In genomic region chr19:50377051-50377441, GRCh38 we compare ENCODE assay signal across 9 cellular contexts. TPM values are rescaled to one million over a fixed set of nuclear protein-coding genes. Genes with fewer than 3 reads are reported as not detected.
DNase-seq lines count a peak whose midpoint lies in the region; ATAC-seq, FAIRE-seq and TF ChIP-seq lines count a peak whose summit lies in the region.
"Had no signal": no experiment of that assay in that cellular context is flagged by ENCODE, and none has a peak within 500 bp of the region (broad histone marks: within the 10 kb centered on the region; RNA-seq: fewer than 3 reads in every experiment).

No MANE protein-coding gene starts in this region.

- intact Hi-C loops in aorta (cut with DNase I): no loop called here

- WGBS in aorta, 2 donors: 34 to 41% methylated on average over 7 of the region's 7 CpGs

- TF ChIP-seq CTCF in BE2C (IDR thresholded peaks at IDR 0.05; ENCODE audit: low read depth, low read length): no peak
- no peak for TF ChIP-seq CTCF in bronchial epithelial cell (IDR thresholded peaks at IDR 0.05; ENCODE audit: insufficient read depth, low read length, severe bottlenecking)

- H3K9me3 Mint-ChIP-seq in naive B cell: peaks cover 0 to 2% (median 0%) of the 10 kb centered on the region in 7 donors

- H3K27me3 Mint-ChIP-seq in naive B cell: no peaks in the 10 kb centered on the region

- H3K36me3 Mint-ChIP-seq in naive B cell: peaks cover 9 to 46% of the 10 kb centered on the region in 2 donors

- H3K27me3 ChIP-seq in BE2C (no peaks in the 10 kb centered on the region), bronchial epithelial cell (ENCODE audit: control insufficient read depth, insufficient read depth, low read length) (no peaks in the 10 kb centered on the region), aorta (ENCODE audit: control insufficient read depth in 1 of 2, insufficient read depth in 2 of 2, low read length in 1 of 2) (no peaks in the 10 kb centered on the region)

- ATAC-seq in HG02678 (IDR thresholded peaks at IDR 0.05; ENCODE audit: unreplicated experiment) (peak; percentile 16), naive B cell (ENCODE audit: low read depth in 2 of 2) (peak; percentile 4 to 6), aorta (ENCODE audit: low FRiP score) (peak; percentile 4)

- H3K4me3 Mint-ChIP-seq in naive B cell: peak overlapping the region; percentile 63 to 100 (median 97)

- H3K9me3 ChIP-seq in BE2C: no peaks in the 10 kb centered on the region
- H3K9me3 ChIP-seq in aorta (ENCODE audit: control insufficient read depth, low read length): no peaks in the 10 kb centered on the region

- peak overlapping the region; percentile 16; the same call in 1 of the 2 replicates for H3K4me3 ChIP-seq in BE2C (ENCODE audit: low read depth, low read length)
- H3K4me3 ChIP-seq in bronchial epithelial cell (ENCODE audit: low read depth, low read length): no peak overlapping the region
- no peak overlapping the region for H3K4me3 ChIP-seq in aorta (ENCODE audit: low read length in 2 of 2)

- H3K4me1 ChIP-seq in BE2C (no peaks in the 10 kb centered on the region), aorta (ENCODE audit: control insufficient read depth in 1 of 2, insufficient read depth in 2 of 2, low read length in 2 of 2) (no peaks in the 10 kb centered on the region)

- no peak overlapping the region for H3K27ac ChIP-seq in aorta (ENCODE audit: low read depth in 1 of 2, low read length in 2 of 2)

- H3K27ac Mint-ChIP-seq in naive B cell: peak overlapping the region; percentile 76 to 100 (median 93)

- peaks cover 26 to 41% (median 37%) of the 10 kb centered on the region in 3 donors for H3K4me1 Mint-ChIP-seq in naive B cell

- DNase-seq in BE2C (no peak), SW480 (ENCODE audit: low spot score) (peak; percentile 63), bronchial epithelial cell (ENCODE audit: low read depth) (peak; percentile 19), naive B cell (no peak), aorta (no peak), HuH-7.5 (ENCODE audit: low spot score) (no peak), MV-4-11 (lab: John Stamatoyannopoulos, UW) (no peak)

- no peak for FAIRE-seq in bronchial epithelial cell (lab: Jason Lieb, UNC)

- H3K36me3 ChIP-seq in BE2C (peaks cover 28% of the 10 kb centered on the region), bronchial epithelial cell (ENCODE audit: control insufficient read depth, insufficient read depth, low read length) (peaks cover 34% of the 10 kb centered on the region), aorta (ENCODE audit: control insufficient read depth in 1 of 2, insufficient read depth in 2 of 2, low read length in 1 of 2) (peaks cover 0 to 14% of the 10 kb centered on the region in 2 donors)

RNA-seq across cellular contexts. Expression of gene NR1H2, which starts 0.8 kb away (rescaled TPM):
- polyA plus RNA-seq in BE2C (2012; ENCODE audit: insufficient read depth, insufficient read length, low read depth): 65.7 TPM
- total RNA-seq in bronchial epithelial cell: 44.2 and 71.9 TPM in 2 replicates
- polyA plus RNA-seq in naive B cell (ENCODE audit: low read depth in 6 of 6): 100 to 1,000 TPM in 1 of 6 donors, 10 to 100 TPM in 5; 70.9 to 115 (median 76.1) TPM
- total RNA-seq in aorta: 10 to 100 TPM; 82.6 to 91.0 TPM
- polyA plus RNA-seq in aorta: 100 to 1,000 TPM in 1 of 2 donors, 10 to 100 TPM in 1; 53.5 to 126 TPM

RNA-seq across cellular contexts. Expression of gene POLD1, which starts 7.1 kb away (rescaled TPM):
- 20.8 TPM for polyA plus RNA-seq in BE2C (2012; ENCODE audit: insufficient read depth, insufficient read length, low read depth)
- total RNA-seq in bronchial epithelial cell (22.5 and 28.4 TPM in 2 replicates), aorta (10 to 100 TPM; 13.2 to 26.9 TPM)
- polyA plus RNA-seq in naive B cell (ENCODE audit: low read depth in 6 of 6) (10 to 100 TPM; 22.9 to 46.7 (median 32.1) TPM), aorta (10 to 100 TPM in 1 of 2 donors, 1 to 10 TPM in 1; 5.4 to 27.7 TPM)

RNA-seq across cellular contexts. Expression of gene NAPSA, which starts 11.6 kb away (rescaled TPM):
- polyA plus RNA-seq in BE2C (2012; ENCODE audit: insufficient read depth, insufficient read length, low read depth): 1.6 TPM
- 0.26 TPM in 2 replicates for total RNA-seq in bronchial epithelial cell
- 1 to 10 TPM in 3 of 6 donors, under 1 TPM in 2, not detected in 1; 0.38 to 1.8 (median 1.1) TPM for polyA plus RNA-seq in naive B cell (ENCODE audit: low read depth in 6 of 6)
- total RNA-seq in aorta: 1 to 10 TPM in 1 of 2 donors, under 1 TPM in 1; 0.52 to 1.5 TPM
- 1 to 10 TPM; 1.1 to 1.6 TPM for polyA plus RNA-seq in aorta

RNA-seq across cellular contexts. Expression of gene SPIB, which starts 41.7 kb away (rescaled TPM):
- not detected for polyA plus RNA-seq in BE2C (2012; ENCODE audit: insufficient read depth, insufficient read length, low read depth)
- total RNA-seq in bronchial epithelial cell (not detected in 2 replicates), aorta (under 1 TPM; 0.48 to 0.62 TPM)
- polyA plus RNA-seq in naive B cell (ENCODE audit: low read depth in 6 of 6) (100 to 1,000 TPM; 218 to 343 (median 286) TPM), aorta (1 to 10 TPM in 1 of 2 donors, under 1 TPM in 1; 0.05 to 5.1 TPM)
- total RNA-seq: dermis microvascular lymphatic vessel endothelial cell had no signal

RNA-seq across cellular contexts. Expression of gene KCNC3, which starts 47.9 kb away (rescaled TPM):
- polyA plus RNA-seq in BE2C (2012; ENCODE audit: insufficient read depth, insufficient read length, low read depth): 7.4 TPM
- total RNA-seq in bronchial epithelial cell (0.13 TPM in 1 of 2 replicates, not detected in the other), aorta (1 to 10 TPM; 1.6 to 3.2 TPM)
- polyA plus RNA-seq in naive B cell (ENCODE audit: low read depth in 6 of 6) (under 1 TPM in 2 of 6 donors, not detected in 4; 0.08 to 0.12 TPM), aorta (under 1 TPM; 0.15 to 0.88 TPM)

Comparison
In these comparisons a context has a peak if more than half of its experiments do, and no peak if none do; other contexts are left out.
1. DNase-seq: peak in SW480 (single experiment) and bronchial epithelial cell (single experiment); none in BE2C (single experiment), naive B cell (single experiment), aorta (0 of 2), HuH-7.5 (single experiment) and MV-4-11 (single experiment).
2. Peak in every context shown above with its lines, with median percentiles within 50 percentile points of each other: ATAC-seq.